Comparison of ENCODE assay signal across 35 cellular contexts in genomic region chr6:85425997-85426396, GRCh38.
"Had no signal": no experiment of that assay in that cellular context is flagged by ENCODE, and none has a peak within 500 bp of the region (broad histone marks: within the 10 kb centered on the region; RNA-seq: fewer than 3 reads in every experiment).

No MANE protein-coding gene starts in this region.

- H3K4me3 ChIP-seq: MG63 had no signal

- DNase-seq: Karpas-422, Kasumi-1, MG63, MM.1S, MV-4-11, NCI-H1048, NCI-H1092, NCI-H1092 treated with DMSO at 0.1 percent for 48 hours, NCI-H1105, NCI-H1105 treated with DMSO at 0.1 percent for 48 hours, NCI-H1417, NCI-H1417 treated with DMSO at 0.1 percent for 48 hours, NCI-H1436, NCI-H1436 treated with DMSO at 0.1 percent for 48 hours, NCI-H146, NCI-H1694, NCI-H1694 treated with DMSO at 0.1 percent for 48 hours, NCI-H187, NCI-H187 treated with DMSO at 0.1 percent for 48 hours, NCI-H1930, NCI-H2029, NCI-H2029 treated with DMSO at 0.1 percent for 48 hours, NCI-H2081, NCI-H2081 treated with DMSO at 0.1 percent for 48 hours, NCI-H2107, NCI-H2171, NCI-H2171 treated with DMSO at 0.1 percent for 48 hours, NCI-H2227 treated with DMSO at 0.1 percent for 48 hours, NCI-H226, NCI-H345, NCI-H446, NCI-H446 treated with DMSO at 0.1 percent for 48 hours, NCI-H510A, NCI-H510A treated with DMSO at 0.1 percent for 48 hours, NCI-H524 had no signal

- H3K27me3 ChIP-seq: MG63 had no signal

- H3K36me3 ChIP-seq: MG63 had no signal
